Comparison of ENCODE assay signal across 15 cellular contexts in the genomic region with DNA sequence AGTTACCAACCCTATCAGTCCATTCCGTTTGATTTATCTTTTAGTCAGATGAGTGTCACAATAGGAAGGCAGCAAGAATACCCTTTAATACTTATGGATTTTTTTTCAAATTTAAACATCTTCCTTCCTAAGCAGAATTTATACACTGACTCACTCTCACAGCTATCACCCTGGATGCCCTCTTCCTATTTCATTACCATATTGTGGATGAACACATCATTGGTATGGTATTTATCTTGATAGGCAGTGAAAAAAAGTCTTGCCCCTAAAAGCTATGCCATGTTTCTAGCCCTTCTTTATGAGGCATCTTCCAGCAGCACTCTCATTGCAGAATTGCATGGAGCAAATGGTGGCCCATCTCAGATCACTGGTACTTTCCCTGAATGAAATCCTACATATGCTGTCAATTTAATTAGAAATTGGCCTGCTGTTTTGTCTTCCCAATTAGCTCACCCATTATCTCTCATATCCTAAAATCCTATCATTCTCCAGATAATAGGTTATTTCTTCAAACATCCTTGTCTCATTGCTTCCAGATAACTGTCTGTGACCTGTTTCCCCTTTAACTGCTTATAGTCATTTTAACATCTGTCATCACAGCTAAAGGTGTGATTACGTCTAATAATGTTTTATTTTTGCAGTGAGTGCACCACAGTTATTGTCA.
A peak's percentile ranks its signal among the peaks of the same experiment; 100 is the strongest.
DNase-seq lines count a peak whose midpoint lies in the region; ATAC-seq, FAIRE-seq and TF ChIP-seq lines count a peak whose summit lies in the region.
"Had no signal": no experiment of that assay in that cellular context is flagged by ENCODE, and none has a peak within 500 bp of the region (broad histone marks: within the 10 kb centered on the region; RNA-seq: fewer than 3 reads in every experiment).

No MANE protein-coding gene starts in this region.

- no peaks in the 10 kb centered on the region for H3K36me3 ChIP-seq in RWPE2 (ENCODE audit: low read depth)
- H3K36me3 ChIP-seq: right lobe of liver had no signal

- peak; percentile 99 for FAIRE-seq in H54 (lab: Jason Lieb, UNC)
- FAIRE-seq: endothelial cell of umbilical vein had no signal

- no peak overlapping the region for H3K4me3 ChIP-seq in RWPE2 (ENCODE audit: severe bottlenecking)
- no peak overlapping the region for H3K4me3 ChIP-seq in fibroblast of mammary gland (ENCODE audit: control insufficient read depth, low read depth, low read length)
- H3K4me3 ChIP-seq: right lobe of liver had no signal

- no peak overlapping the region for H3K27ac ChIP-seq in RWPE2 (ENCODE audit: poor library complexity, severe bottlenecking)
- H3K27ac ChIP-seq: right lobe of liver had no signal

- H3K4me1 ChIP-seq in RWPE2 (ENCODE audit: insufficient read depth, poor library complexity, severe bottlenecking): no peaks in the 10 kb centered on the region
- H3K4me1 ChIP-seq: right lobe of liver had no signal

- no peaks in the 10 kb centered on the region for H3K9me3 ChIP-seq in RWPE2 (ENCODE audit: severe bottlenecking)
- H3K9me3 ChIP-seq: right lobe of liver had no signal

- TF ChIP-seq POLR2A in H54 (IDR thresholded peaks at IDR 0.05; ENCODE audit: low read depth, low read length): no peak

- peaks cover 3% of the 10 kb centered on the region for H3K27me3 ChIP-seq in RWPE2 (ENCODE audit: insufficient read depth, poor library complexity, severe bottlenecking)
- H3K27me3 ChIP-seq: right lobe of liver had no signal

- TF ChIP-seq CTCF in RWPE2 (IDR thresholded peaks at IDR 0.05; ENCODE audit: poor library complexity, severe bottlenecking) (no peak), fibroblast of mammary gland (conservative IDR thresholded peaks at IDR 0.05; ENCODE audit: control insufficient read depth, insufficient read depth, low read depth, low read length) (no peak)

- peak; percentile 81 for ATAC-seq in RWPE2 (ENCODE audit: low read depth)
- ATAC-seq: right lobe of liver, WTC11 had no signal

- DNase-seq in H54 (ENCODE audit: insufficient read length, low spot score) (peak; percentile 5), RWPE2 (ENCODE audit: low spot score) (no peak), fibroblast of mammary gland (ENCODE audit: low read depth) (peak; percentile 64), stromal cell of bone marrow (ENCODE audit: low read depth) (peak; percentile 14), NCI-H510A treated with DMSO at 0.1 percent for 48 hours (lab: John Stamatoyannopoulos, UW) (no peak), NCI-H2029 treated with DMSO at 0.1 percent for 48 hours (lab: John Stamatoyannopoulos, UW) (no peak), NCI-H526 (lab: John Stamatoyannopoulos, UW) (no peak)
- DNase-seq: activated CD8-positive, alpha-beta memory T cell treated with anti-CD3 and anti-CD28 coated beads, Interleukin-2, amount 50 U/mL, for 4 hours; activated naive CD4-positive, alpha-beta T cell treated with anti-CD3 and anti-CD28 coated beads, Interleukin-2, amount 10 ng/mL, durations not matched to agents 7 days and 5 days; NCI-H1048; right lobe of liver; stimulated activated CD4-positive, alpha-beta T cell treated with anti-CD3 and anti-CD28 coated beads, Interleukin-4, amount 100 ng/mL, for 4 hours; trophoblast cell had no signal

Comparison
In these comparisons a context has a peak if more than half of its experiments do, and no peak if none do; other contexts are left out.
1. DNase-seq: peak in H54 (single experiment), fibroblast of mammary gland (single experiment) and stromal cell of bone marrow (single experiment); none in RWPE2 (single experiment), NCI-H510A treated with DMSO at 0.1 percent for 48 hours (single experiment), NCI-H2029 treated with DMSO at 0.1 percent for 48 hours (single experiment) and NCI-H526 (0 of 2).